11 cellular contexts compared by ENCODE assay signal in the genomic region with DNA sequence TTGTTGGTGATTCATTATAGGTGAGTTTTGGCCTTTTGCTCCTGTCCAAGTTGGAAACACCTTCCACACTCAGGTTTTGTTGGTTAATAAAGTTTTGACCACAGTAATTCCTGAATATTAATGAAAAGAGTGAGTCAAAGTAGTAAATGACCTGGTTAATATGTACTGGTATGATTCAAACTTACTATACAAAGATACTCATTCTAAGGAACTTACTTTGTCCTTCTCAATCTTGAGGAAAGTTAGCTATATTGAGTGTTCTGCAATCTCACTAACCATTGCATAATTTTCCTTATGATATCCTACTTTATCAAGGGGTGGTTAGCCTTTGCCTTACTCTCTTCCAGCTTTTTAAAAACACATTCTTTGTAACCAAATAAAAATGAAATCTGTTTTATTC. TPM values are rescaled to one million over a fixed set of nuclear protein-coding genes. Genes with fewer than 3 reads are reported as not detected.
A peak's percentile ranks its signal among the peaks of the same experiment; 100 is the strongest.
DNase-seq lines count a peak whose midpoint lies in the region; ATAC-seq and TF ChIP-seq lines count a peak whose summit lies in the region.
"Had no signal": no experiment of that assay in that cellular context is flagged by ENCODE, and none has a peak within 500 bp of the region (broad histone marks: within the 10 kb centered on the region; RNA-seq: fewer than 3 reads in every experiment).

No MANE protein-coding gene starts in this region.

- no peaks in the 10 kb centered on the region for H3K9me3 ChIP-seq in OCI-LY3 (ENCODE audit: insufficient read depth, low read length)
- no peaks in the 10 kb centered on the region for H3K9me3 ChIP-seq in esophagus muscularis mucosa
- no peaks in the 10 kb centered on the region for H3K9me3 ChIP-seq in mucosa of rectum (ENCODE audit: control insufficient read depth in 2 of 2, low read length in 2 of 2)
- H3K9me3 ChIP-seq: thyroid gland had no signal

- no peak for ATAC-seq in activated CD4-positive, CD25-positive, alpha-beta regulatory T cell treated with anti-CD3 and anti-CD28 coated beads, Interleukin-2, amount 50 U/mL, for 24 hours
- no peak for ATAC-seq in GM21528 (IDR thresholded peaks at IDR 0.05; ENCODE audit: low FRiP score, unreplicated experiment)

- H3K27ac ChIP-seq in ACC112 (ENCODE audit: low read depth, low read length) (peak overlapping the region; percentile 86), OCI-LY3 (ENCODE audit: low read length) (no peak overlapping the region), esophagus muscularis mucosa (replicated peaks in 1 of 4) (peak overlapping the region in 3 of 4 donors; percentile 28 to 46 (median 41)), mucosa of rectum (ENCODE audit: low read depth in 2 of 2, low read length in 2 of 2) (peak overlapping the region; percentile 83 to 88)
- H3K27ac ChIP-seq: thyroid gland had no signal

- H3K9me3 Mint-ChIP-seq in activated naive CD4-positive, alpha-beta T cell treated with anti-CD3 and anti-CD28 coated beads for 36 hours = no peaks in the 10 kb centered on the region

- peak overlapping the region; percentile 71 for H3K4me2 ChIP-seq in OCI-LY3 (ENCODE audit: low read length)

- CTCF ChIA-PET in activated naive CD4-positive, alpha-beta T cell treated with anti-CD3 and anti-CD28 coated beads for 36 hours (lab: Charles Lee) = interaction anchor here (0.6 kb wide), 1 partner anchor 27 kb away, joined by 3 read pairs; no protein-coding TSS in a partner anchor

- H3K9ac ChIP-seq in OCI-LY3 (ENCODE audit: low read length) (no peak overlapping the region), mucosa of rectum (ENCODE audit: low read depth in 1 of 2, low read length in 2 of 2) (peak overlapping the region; percentile 28 to 62)

- H3K27me3 ChIP-seq in ACC112 (ENCODE audit: insufficient read depth, low read length) (no peaks in the 10 kb centered on the region), OCI-LY3 (ENCODE audit: low read depth, low read length) (peaks cover 30% of the 10 kb centered on the region), esophagus muscularis mucosa (no peaks in the 10 kb centered on the region), mucosa of rectum (ENCODE audit: control insufficient read depth in 2 of 2, insufficient read depth in 2 of 2, low read length in 2 of 2) (no peaks in the 10 kb centered on the region)
- H3K27me3 ChIP-seq: thyroid gland had no signal

- intact Hi-C loops in esophagus muscularis mucosa (cut with DNase I) = no loop called here
- intact Hi-C loops in activated naive CD4-positive, alpha-beta T cell treated with anti-CD3 and anti-CD28 coated beads for 36 hours (cut with micrococcal nuclease) = no loop called here

- no peak for TF ChIP-seq EP300 in esophagus muscularis mucosa (IDR thresholded peaks at IDR 0.05)

- H3K4me3 ChIP-seq in ACC112 (ENCODE audit: low read depth, low read length) = no peak overlapping the region
- peak overlapping the region; percentile 47 for H3K4me3 ChIP-seq in OCI-LY3 (ENCODE audit: low read length)
- no peak overlapping the region for H3K4me3 ChIP-seq in esophagus muscularis mucosa
- no peak overlapping the region for H3K4me3 ChIP-seq in mucosa of rectum (ENCODE audit: low read length in 2 of 2)
- H3K4me3 ChIP-seq: thyroid gland had no signal

- H3K36me3 ChIP-seq in ACC112 (ENCODE audit: insufficient read depth, low read length) (no peaks in the 10 kb centered on the region), OCI-LY3 (replicated peaks; ENCODE audit: low read depth, low read length) (no peaks in the 10 kb centered on the region), esophagus muscularis mucosa (no peaks in the 10 kb centered on the region), mucosa of rectum (ENCODE audit: control insufficient read depth in 2 of 2, insufficient read depth in 2 of 2, low read length in 2 of 2) (no peaks in the 10 kb centered on the region)
- H3K36me3 ChIP-seq: thyroid gland had no signal

- H2AFZ ChIP-seq in ACC112 (ENCODE audit: low read length, unreplicated experiment) (peak overlapping the region; percentile 3), OCI-LY3 (ENCODE audit: low read depth, low read length) (no peak overlapping the region)

- peaks cover 22% of the 10 kb centered on the region for H3K4me1 ChIP-seq in ACC112 (ENCODE audit: control insufficient read depth, insufficient read depth, low read length, unreplicated experiment)
- H3K4me1 ChIP-seq in OCI-LY3 (ENCODE audit: low read length) = peaks cover 20% of the 10 kb centered on the region
- H3K4me1 ChIP-seq in esophagus muscularis mucosa = peaks cover 6 to 21% (median 18%) of the 10 kb centered on the region in 4 donors
- peaks cover 8 to 18% of the 10 kb centered on the region in 2 donors for H3K4me1 ChIP-seq in mucosa of rectum (ENCODE audit: control insufficient read depth in 2 of 2, insufficient read depth in 2 of 2, low read length in 2 of 2)

- H3K79me2 ChIP-seq in ACC112 (ENCODE audit: control insufficient read depth, insufficient read depth, low read length, unreplicated experiment) (no peaks in the 10 kb centered on the region), OCI-LY3 (ENCODE audit: low read length) (no peaks in the 10 kb centered on the region)

- DNase-seq in esophagus muscularis mucosa (ENCODE audit: extremely low spot score) (no peak), NCI-H446 (lab: John Stamatoyannopoulos, UW) (no peak)
- DNase-seq in activated naive CD4-positive, alpha-beta T cell treated with anti-CD3 and anti-CD28 coated beads for 36 hours = no peak
- DNase-seq: activated CD4-positive, CD25-positive, alpha-beta regulatory T cell treated with anti-CD3 and anti-CD28 coated beads, Interleukin-2, amount 50 U/mL, for 72 hours; head of caudate nucleus; thyroid gland had no signal

- 0 out of 2 replicates have a peak, but pooled peaks cover 2% of the 10 kb centered on the region for H4K20me1 ChIP-seq in OCI-LY3 (ENCODE audit: insufficient read depth, low read length)

- no peaks in the 10 kb centered on the region for H3K27me3 Mint-ChIP-seq in activated naive CD4-positive, alpha-beta T cell treated with anti-CD3 and anti-CD28 coated beads for 36 hours (ENCODE audit: low read depth)

- no peak overlapping the region for H3K27ac Mint-ChIP-seq in activated naive CD4-positive, alpha-beta T cell treated with anti-CD3 and anti-CD28 coated beads for 36 hours

- TF ChIP-seq CTCF in OCI-LY3 (IDR thresholded peaks at IDR 0.05; ENCODE audit: low read depth, low read length) = no peak
- TF ChIP-seq CTCF in esophagus muscularis mucosa (IDR thresholded peaks at IDR 0.05) = no peak

- no peaks in the 10 kb centered on the region for H3K4me1 Mint-ChIP-seq in activated naive CD4-positive, alpha-beta T cell treated with anti-CD3 and anti-CD28 coated beads for 36 hours (ENCODE audit: low read depth)

- no peak overlapping the region for H3K4me3 Mint-ChIP-seq in activated naive CD4-positive, alpha-beta T cell treated with anti-CD3 and anti-CD28 coated beads for 36 hours

- H3K36me3 Mint-ChIP-seq in activated naive CD4-positive, alpha-beta T cell treated with anti-CD3 and anti-CD28 coated beads for 36 hours (ENCODE audit: low read depth) = no peaks in the 10 kb centered on the region

- TF ChIP-seq POLR2A in esophagus muscularis mucosa (IDR thresholded peaks at IDR 0.05; ENCODE audit: low read depth) = no peak

RNA-seq across cellular contexts. Expression of gene HECTD1, which starts 20.9 kb away (rescaled TPM):
- 100 to 1,000 TPM; 177 to 224 (median 206) TPM for total RNA-seq in esophagus muscularis mucosa
- total RNA-seq in activated naive CD4-positive, alpha-beta T cell treated with anti-CD3 and anti-CD28 coated beads for 36 hours = 10 to 100 TPM; 61.5 to 64.1 TPM
